In the genomic region with DNA sequence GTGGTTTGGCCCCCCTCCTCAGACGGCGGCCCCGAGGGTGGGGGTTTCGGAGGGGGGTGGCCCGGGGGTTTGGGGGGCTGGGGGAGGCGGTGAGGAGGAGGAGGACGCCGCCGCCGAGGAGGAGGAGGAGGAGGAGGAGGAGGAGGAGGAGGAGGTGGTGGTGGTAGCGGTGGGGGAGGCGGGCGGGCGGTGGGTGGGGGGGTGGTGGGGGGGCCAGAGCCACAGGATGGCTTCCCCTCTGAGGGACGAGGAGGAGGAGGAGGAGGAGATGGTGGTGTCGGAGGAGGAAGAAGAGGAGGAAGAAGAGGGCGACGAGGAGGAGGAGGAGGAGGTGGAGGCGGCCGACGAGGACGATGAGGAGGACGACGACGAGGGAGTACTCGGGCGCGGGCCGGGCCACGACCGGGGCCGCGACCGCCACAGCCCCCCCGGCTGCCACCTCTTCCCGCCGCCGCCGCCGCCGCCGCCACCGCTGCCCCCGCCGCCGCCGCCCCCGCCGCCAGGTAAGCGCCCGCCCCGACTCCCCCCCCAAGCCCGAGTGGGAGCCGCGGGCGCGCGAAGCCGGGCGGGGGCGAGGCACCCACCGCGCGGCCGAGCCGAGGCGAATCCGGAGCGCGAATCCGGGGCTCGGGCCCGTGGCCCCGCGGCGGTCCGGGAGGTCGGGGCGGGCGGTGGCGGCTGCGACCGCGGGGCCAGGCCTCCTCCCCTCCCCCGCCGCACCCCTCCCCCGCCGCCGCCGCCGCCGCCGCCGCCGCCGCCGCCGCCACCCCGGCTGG, we compare ENCODE assay signal across 7 cellular contexts. TPM values are rescaled to one million over a fixed set of nuclear protein-coding genes. Genes with fewer than 3 reads are reported as not detected.
DNase-seq lines count a peak whose midpoint lies in the region; ATAC-seq and TF ChIP-seq lines count a peak whose summit lies in the region.

No MANE protein-coding gene starts in this region.

- H3K4me1 ChIP-seq in body of pancreas (peaks cover 54% of the 10 kb centered on the region), lung (ENCODE audit: control insufficient read depth in 2 of 2, insufficient read depth in 2 of 2, low read length in 2 of 2) (peaks cover 15 to 17% of the 10 kb centered on the region in 2 donors)

- peak; percentile 16 for ATAC-seq in body of pancreas
- ATAC-seq in lung (ENCODE audit: insufficient read depth, low FRiP score) = no peak
- no peak for ATAC-seq in GM18517 (IDR thresholded peaks at IDR 0.05; ENCODE audit: unreplicated experiment)

- H3K9me3 ChIP-seq in SU-DHL-6 (ENCODE audit: insufficient read depth, low read length) (no peaks in the 10 kb centered on the region), body of pancreas (no peaks in the 10 kb centered on the region), lung (ENCODE audit: control insufficient read depth in 2 of 2, insufficient read depth in 1 of 2, low read length in 1 of 2) (no peaks in the 10 kb centered on the region)

- no peak for TF ChIP-seq POLR2A in body of pancreas (IDR thresholded peaks at IDR 0.05)

- H3F3A ChIP-seq in SU-DHL-6 (ENCODE audit: insufficient read depth) = peaks cover 54% of the 10 kb centered on the region

- H3K27me3 Mint-ChIP-seq in stimulated activated naive CD8-positive, alpha-beta T cell treated with anti-CD3 and anti-CD28 coated beads, Interleukin-15, Interleukin-2, amounts not matched to agents 100 ng/mL and 50 ng/mL, for 24 hours = no peaks in the 10 kb centered on the region

- H3K27me3 ChIP-seq in H7 (ENCODE audit: control insufficient read depth, insufficient read depth, low read length) = peaks cover 17% of the 10 kb centered on the region
- no peaks in the 10 kb centered on the region for H3K27me3 ChIP-seq in SU-DHL-6 (ENCODE audit: low read length)
- no peaks in the 10 kb centered on the region for H3K27me3 ChIP-seq in body of pancreas
- no peaks in the 10 kb centered on the region for H3K27me3 ChIP-seq in lung (ENCODE audit: control insufficient read depth, insufficient read depth)

- H3K36me3 ChIP-seq in H7 (replicated peaks; ENCODE audit: control insufficient read depth, insufficient read depth, low read length) (no peaks in the 10 kb centered on the region), SU-DHL-6 (ENCODE audit: low read length) (no peaks in the 10 kb centered on the region), body of pancreas (replicated peaks in 1 of 2; ENCODE audit: insufficient read depth in 1 of 2, low read depth in 2 of 2) (no peaks in the 10 kb centered on the region), lung (ENCODE audit: control insufficient read depth in 2 of 2, insufficient read depth in 2 of 2, low read length in 2 of 2) (peaks cover 0 to 6% of the 10 kb centered on the region in 2 donors)

- peak overlapping the region; percentile 83 for H3K27ac Mint-ChIP-seq in stimulated activated naive CD8-positive, alpha-beta T cell treated with anti-CD3 and anti-CD28 coated beads, Interleukin-15, Interleukin-2, amounts not matched to agents 100 ng/mL and 50 ng/mL, for 24 hours

- H3K4me1 Mint-ChIP-seq in stimulated activated naive CD8-positive, alpha-beta T cell treated with anti-CD3 and anti-CD28 coated beads, Interleukin-15, Interleukin-2, amounts not matched to agents 100 ng/mL and 50 ng/mL, for 24 hours (ENCODE audit: low read depth) = no peaks in the 10 kb centered on the region

- DNase-seq in H7 (peak; percentile 81), body of pancreas (peak in 3 of 4 donors; percentile 17 to 56 (median 29)), lung (ENCODE audit: low spot score) (no peak), NCI-H128 (lab: John Stamatoyannopoulos, UW; ENCODE audit: unreplicated experiment) (no peak)

- H3K27ac ChIP-seq in SU-DHL-6 (ENCODE audit: low read depth, low read length) (peak overlapping the region; percentile 85), body of pancreas (peak overlapping the region; percentile 90 to 98 (median 94)), lung (ENCODE audit: low read depth in 1 of 2, low read length in 1 of 2) (peak overlapping the region; percentile 59 to 91)

- no peaks in the 10 kb centered on the region for H3K9me2 ChIP-seq in SU-DHL-6 (replicated peaks; ENCODE audit: insufficient read depth, low read length)

- H4K20me1 ChIP-seq in SU-DHL-6 (ENCODE audit: low read depth, low read length) = no peaks in the 10 kb centered on the region

- peaks cover 5% of the 10 kb centered on the region for H3K36me3 Mint-ChIP-seq in stimulated activated naive CD8-positive, alpha-beta T cell treated with anti-CD3 and anti-CD28 coated beads, Interleukin-15, Interleukin-2, amounts not matched to agents 100 ng/mL and 50 ng/mL, for 24 hours (ENCODE audit: low read depth)

- peak overlapping the region; percentile 69 for H3K4me3 Mint-ChIP-seq in stimulated activated naive CD8-positive, alpha-beta T cell treated with anti-CD3 and anti-CD28 coated beads, Interleukin-15, Interleukin-2, amounts not matched to agents 100 ng/mL and 50 ng/mL, for 24 hours

- peak overlapping the region; percentile 85 for H3K9ac ChIP-seq in SU-DHL-6 (ENCODE audit: low read length)

- H3K9me3 Mint-ChIP-seq in stimulated activated naive CD8-positive, alpha-beta T cell treated with anti-CD3 and anti-CD28 coated beads, Interleukin-15, Interleukin-2, amounts not matched to agents 100 ng/mL and 50 ng/mL, for 24 hours = no peaks in the 10 kb centered on the region

- peak overlapping the region; percentile 96 for H3K4me2 ChIP-seq in SU-DHL-6 (ENCODE audit: low read depth, low read length, poor library complexity, severe bottlenecking)

- no peak overlapping the region for H2AFZ ChIP-seq in SU-DHL-6 (ENCODE audit: low read depth, low read length, severe bottlenecking)

- H3K4me3 ChIP-seq in H7 (ENCODE audit: insufficient read depth, low read depth, low read length) = peak overlapping the region; percentile 72
- H3K4me3 ChIP-seq in SU-DHL-6 (ENCODE audit: insufficient read depth, low read length, poor library complexity, severe bottlenecking) = peak overlapping the region; percentile 77
- peak overlapping the region in 1 of 2 donors; percentile 53 for H3K4me3 ChIP-seq in body of pancreas
- H3K4me3 ChIP-seq in lung = peak overlapping the region; percentile 63

- TF ChIP-seq CTCF in SU-DHL-6 (IDR thresholded peaks at IDR 0.05; ENCODE audit: insufficient read depth, low read length, poor library complexity, severe bottlenecking) (no peak), body of pancreas (IDR thresholded peaks at IDR 0.05) (no peak), lung (IDR thresholded peaks at IDR 0.05; ENCODE audit: control extremely low read depth, extremely low read depth) (no peak)

- intact Hi-C loops in body of pancreas (cut with DNase I) = no loop called here

- 0 to 1% methylated on average over 39 to 78 of the region's 99 CpGs for WGBS in body of pancreas, 2 donors
- whole genome bisulfite sequencing in lung, 2 donors = 0 to 2% methylated on average over 6 to 77 of the region's 99 CpGs

- peaks cover 49% of the 10 kb centered on the region for H3K79me2 ChIP-seq in SU-DHL-6 (ENCODE audit: insufficient read depth, low read length)

RNA-seq across cellular contexts. Expression of a gene that starts 3.8 kb away (rescaled TPM):
- 30.1 TPM in 2 replicates for total RNA-seq in H7 (2014; rRNA removed; shearing (Covaris generic))
- total RNA-seq in body of pancreas (10 to 100 TPM; 53.7 to 69.9 TPM), lung (100 to 1,000 TPM in 1 of 2 donors, 10 to 100 TPM in 1; 83.0 to 112 TPM)
- polyA plus RNA-seq in lung = 10 to 100 TPM; 60.9 to 69.9 TPM

RNA-seq across cellular contexts. Expression of a gene that starts 27.0 kb away (rescaled TPM):
- 10.2 and 10.3 TPM in 2 replicates for total RNA-seq in H7 (2014; rRNA removed; shearing (Covaris generic))
- total RNA-seq in body of pancreas (10 to 100 TPM in 1 of 2 donors, 1 to 10 TPM in 1; 5.7 to 16.5 TPM), lung (10 to 100 TPM; 17.9 to 21.6 TPM)
- polyA plus RNA-seq in lung = 10 to 100 TPM in 1 of 2 donors, 1 to 10 TPM in 1; 5.5 to 10.1 TPM

RNA-seq across cellular contexts. Expression of a gene that starts 27.4 kb away (rescaled TPM):
- total RNA-seq in H7 (2014; rRNA removed; shearing (Covaris generic)) = 59.0 and 81.9 TPM in 2 replicates
- 10 to 100 TPM; 25.7 to 50.1 TPM for total RNA-seq in body of pancreas
- total RNA-seq in lung = 10 to 100 TPM; 58.2 to 85.3 TPM
- polyA plus RNA-seq in lung = 100 to 1,000 TPM; 120 to 239 TPM

RNA-seq across cellular contexts. Expression of a gene that starts 29.9 kb away (rescaled TPM):
- total RNA-seq in H7 (2014; rRNA removed; shearing (Covaris generic)) = 7.2 and 27.0 TPM in 2 replicates
- 10 to 100 TPM in 1 of 2 donors, 1 to 10 TPM in 1; 6.0 to 16.2 TPM for total RNA-seq in body of pancreas
- total RNA-seq in lung = 10 to 100 TPM in 1 of 2 donors, 1 to 10 TPM in 1; 6.3 to 11.2 TPM
- 10 to 100 TPM; 11.5 to 19.6 TPM for polyA plus RNA-seq in lung

RNA-seq across cellular contexts. Expression of a gene that starts 31.3 kb away (rescaled TPM):
- total RNA-seq in H7 (2014; rRNA removed; shearing (Covaris generic)) = 0.17 and 2.0 TPM in 2 replicates
- total RNA-seq in body of pancreas (1 to 10 TPM; 2.9 to 3.0 TPM), lung (1 to 10 TPM; 5.4 to 8.0 TPM)
- 1 to 10 TPM; 4.1 to 6.0 TPM for polyA plus RNA-seq in lung

Comparison
In these comparisons a context has a peak if more than half of its experiments do, and no peak if none do; other contexts are left out.
1. DNase-seq: peak in H7 (single experiment) and body of pancreas (3 of 4); none in lung (single experiment) and NCI-H128 (single experiment).
2. Peak in every context shown above with its lines, with median percentiles within 50 percentile points of each other: H3K27ac ChIP-seq.